In the genomic region with DNA sequence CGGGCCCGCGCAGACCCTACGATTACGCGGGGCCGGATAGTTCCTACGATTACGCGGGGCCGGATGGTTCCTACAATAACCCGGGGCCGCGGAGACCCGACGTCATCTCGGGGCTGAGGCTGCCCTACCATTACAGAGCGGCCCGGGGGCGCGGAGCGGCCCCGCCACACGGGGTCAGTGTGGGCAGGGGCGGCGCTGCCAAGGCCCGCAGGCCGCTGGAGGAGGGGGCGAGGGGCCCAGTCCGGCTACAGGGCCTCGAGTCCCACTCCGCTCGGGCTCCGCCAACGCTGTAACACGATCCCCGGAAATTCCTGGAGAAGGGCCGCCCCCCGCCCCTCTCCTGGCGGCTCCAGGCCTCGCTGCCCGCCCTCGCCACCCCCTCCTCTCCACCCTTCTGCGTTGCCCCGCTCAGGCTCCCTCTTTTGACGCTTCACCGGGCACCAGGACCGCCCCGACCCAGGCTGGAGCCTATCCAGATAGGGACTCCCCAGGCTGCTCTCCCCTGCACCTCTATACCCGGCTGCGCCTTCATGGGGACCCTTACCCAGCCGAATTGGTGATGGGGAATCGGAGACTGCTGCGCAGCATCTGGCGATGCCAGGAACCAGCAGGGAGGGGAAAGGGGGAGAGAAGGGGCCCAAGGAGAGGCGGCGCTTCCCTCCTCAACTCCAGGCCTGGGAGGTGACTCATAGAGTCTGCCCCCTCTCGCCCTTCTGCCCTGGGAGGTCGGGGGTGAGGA, we compare ENCODE assay signal across 7 cellular contexts. TPM values are rescaled to one million over a fixed set of nuclear protein-coding genes. Genes with fewer than 3 reads are reported as not detected.
DNase-seq lines count a peak whose midpoint lies in the region; ATAC-seq and TF ChIP-seq lines count a peak whose summit lies in the region.

A gene with protein sequence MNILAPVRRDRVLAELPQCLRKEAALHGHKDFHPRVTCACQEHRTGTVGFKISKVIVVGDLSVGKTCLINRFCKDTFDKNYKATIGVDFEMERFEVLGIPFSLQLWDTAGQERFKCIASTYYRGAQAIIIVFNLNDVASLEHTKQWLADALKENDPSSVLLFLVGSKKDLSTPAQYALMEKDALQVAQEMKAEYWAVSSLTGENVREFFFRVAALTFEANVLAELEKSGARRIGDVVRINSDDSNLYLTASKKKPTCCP (minus strand): TSS at position 291 of the 739 bp plus-strand sequence. CDS start 602 bp downstream, outside the sequence.

- H3K9me3 Mint-ChIP-seq in activated naive CD4-positive, alpha-beta T cell treated with anti-CD3 and anti-CD28 coated beads, Interleukin-2, amount 50 U/mL, for 72 hours = no peaks in the 10 kb centered on the region
- H3K9me3 Mint-ChIP-seq in neural progenitor cell = no peaks in the 10 kb centered on the region

- peak within 1 kb of the TSS; percentile 2 for H2AFZ ChIP-seq in neural progenitor cell (replicated peaks)

- peak; percentile 63 for TF ChIP-seq CTCF in neural progenitor cell (IDR thresholded peaks at IDR 0.05)

- H3K79me2 ChIP-seq in neural progenitor cell (ENCODE audit: low read depth) = peaks cover 52% of the 10 kb centered on the region

- H3K4me1 Mint-ChIP-seq in neural progenitor cell = peaks cover 58% of the 10 kb centered on the region

- H4K20me1 ChIP-seq in neural progenitor cell (ENCODE audit: low read depth) = peaks cover 28% of the 10 kb centered on the region

- DNase-seq in GM03348 (ENCODE audit: low spot score) = peak; percentile 88
- peak; percentile 81 for DNase-seq in NCI-H146 (lab: John Stamatoyannopoulos, UW)
- peak in 1 of 2 donors; percentile 33 for DNase-seq in activated naive CD4-positive, alpha-beta T cell treated with anti-CD3 and anti-CD28 coated beads, Interleukin-2, amount 50 U/mL, for 72 hours (ENCODE audit: low spot score in 2 of 2)
- peak; percentile 92 for DNase-seq in glomerular visceral epithelial cell (ENCODE audit: extremely low spot score)
- DNase-seq in neural progenitor cell (ENCODE audit: low spot score) = peak; percentile 99
- no peak for DNase-seq in globus pallidus (ENCODE audit: low spot score)

- H3K27me3 ChIP-seq in neural progenitor cell = no peaks in the 10 kb centered on the region

- peaks cover 35% of the 10 kb centered on the region for H3K4me1 ChIP-seq in neural progenitor cell

- peak within 1 kb of the TSS; percentile 88 for H3K4me3 ChIP-seq in neural progenitor cell

- H3K27ac ChIP-seq in neural progenitor cell = peak within 1 kb of the TSS; percentile 17

- peak within 1 kb of the TSS; percentile 88 for H3K4me3 Mint-ChIP-seq in neural progenitor cell

- no peaks in the 10 kb centered on the region for H3K9me3 ChIP-seq in neural progenitor cell (ENCODE audit: low read depth)

- H3K27me3 Mint-ChIP-seq in neural progenitor cell (ENCODE audit: insufficient read depth, low read depth) = peaks cover 11% of the 10 kb centered on the region

- ATAC-seq in activated naive CD4-positive, alpha-beta T cell treated with anti-CD3 and anti-CD28 coated beads, Interleukin-2, amount 50 U/mL, for 72 hours = peak; percentile 8 to 22
- ATAC-seq in HG03469 (IDR thresholded peaks at IDR 0.05; ENCODE audit: unreplicated experiment) = no peak

- H3K27ac Mint-ChIP-seq in activated naive CD4-positive, alpha-beta T cell treated with anti-CD3 and anti-CD28 coated beads, Interleukin-2, amount 50 U/mL, for 72 hours = peak within 1 kb of the TSS; percentile 87 to 97
- H3K27ac Mint-ChIP-seq in neural progenitor cell = peak within 1 kb of the TSS; percentile 87

- peaks cover 34 to 36% of the 10 kb centered on the region in 2 donors for H3K36me3 Mint-ChIP-seq in activated naive CD4-positive, alpha-beta T cell treated with anti-CD3 and anti-CD28 coated beads, Interleukin-2, amount 50 U/mL, for 72 hours
- peaks cover 42% of the 10 kb centered on the region for H3K36me3 Mint-ChIP-seq in neural progenitor cell

- H3F3A ChIP-seq in neural progenitor cell (ENCODE audit: low read depth) = peaks cover 62% of the 10 kb centered on the region

- peaks cover 7% of the 10 kb centered on the region for H3K36me3 ChIP-seq in neural progenitor cell

- peak within 1 kb of the TSS; percentile 51 for H3K9ac ChIP-seq in neural progenitor cell

- H3K4me2 ChIP-seq in neural progenitor cell = peak within 1 kb of the TSS; percentile 99

RNA-seq across cellular contexts. Expression of the gene that starts here (rescaled TPM):
- total RNA-seq in activated naive CD4-positive, alpha-beta T cell treated with anti-CD3 and anti-CD28 coated beads, Interleukin-2, amount 50 U/mL, for 72 hours = 10 to 100 TPM; 20.5 to 46.4 TPM
- 82.8 and 133 TPM in 2 replicates for total RNA-seq in neural progenitor cell (ENCODE audit: low replicate concordance)
